19 cellular contexts compared by ENCODE assay signal in the genomic region with DNA sequence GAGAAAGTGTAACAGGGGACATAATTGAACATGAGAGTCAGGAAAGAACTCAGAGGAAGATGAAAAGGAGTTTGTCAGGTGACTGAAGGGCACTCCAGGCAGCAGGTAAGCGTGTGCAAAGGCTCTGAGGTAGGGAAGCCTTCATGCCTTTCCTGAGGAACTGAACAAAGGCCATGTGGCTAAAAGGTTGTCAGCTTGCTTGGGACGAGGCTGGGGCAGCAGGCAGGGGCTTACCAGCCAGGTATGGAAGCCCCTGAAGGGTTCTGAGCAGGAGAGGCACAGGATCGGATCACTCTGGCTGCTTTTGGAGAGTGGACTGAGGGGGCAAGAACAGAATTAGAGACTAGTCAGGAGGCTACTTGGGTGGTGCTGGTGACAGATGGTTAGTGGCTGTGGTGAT. TPM values are rescaled to one million over a fixed set of nuclear protein-coding genes. Genes with fewer than 3 reads are reported as not detected.
DNase-seq lines count a peak whose midpoint lies in the region; ATAC-seq and TF ChIP-seq lines count a peak whose summit lies in the region.
"Had no signal": no experiment of that assay in that cellular context is flagged by ENCODE, and none has a peak within 500 bp of the region (broad histone marks: within the 10 kb centered on the region; RNA-seq: fewer than 3 reads in every experiment).

No MANE protein-coding gene starts in this region.

- no peaks in the 10 kb centered on the region for H3K9me3 ChIP-seq in Loucy (ENCODE audit: insufficient read depth, low read depth, low read length)
- no peaks in the 10 kb centered on the region for H3K9me3 ChIP-seq in hepatocyte (ENCODE audit: low read depth)
- H3K9me3 ChIP-seq in gastrocnemius medialis: no peaks in the 10 kb centered on the region
- H3K9me3 ChIP-seq: BE2C, HAP-1 had no signal

- H3F3A ChIP-seq in Loucy (ENCODE audit: low read depth): no peaks in the 10 kb centered on the region; the same call in 1 of the 2 replicates

- H3K79me2 ChIP-seq in Loucy (ENCODE audit: insufficient read depth, low read length) (peaks cover 49% of the 10 kb centered on the region), hepatocyte (peaks cover 78% of the 10 kb centered on the region)

- ATAC-seq in gastrocnemius medialis: no peak
- ATAC-seq: GM12878 had no signal

- no peak overlapping the region for H2AFZ ChIP-seq in Loucy (ENCODE audit: low read length)
- H2AFZ ChIP-seq in hepatocyte: no peak overlapping the region

- peaks cover 39% of the 10 kb centered on the region for H3K4me1 ChIP-seq in Loucy (ENCODE audit: insufficient read depth, low read length, poor library complexity, severe bottlenecking)
- peaks cover 12% of the 10 kb centered on the region for H3K4me1 ChIP-seq in hepatocyte (ENCODE audit: insufficient read depth)
- H3K4me1 ChIP-seq in gastrocnemius medialis: peaks cover 80 to 85% of the 10 kb centered on the region in 2 donors

- WGBS in hepatocyte (ENCODE audit: low lambda C conversion rate, missing lambda C conversion rate): 91% methylated on average over 3 of the region's 3 CpGs

- H3K27ac ChIP-seq in hepatocyte (peak overlapping the region; percentile 55), gastrocnemius medialis (peak overlapping the region; percentile 75 to 98 (median 88))

- intact Hi-C loops in gastrocnemius medialis (cut with DNase I; ENCODE audit: low total_unique reads): no loop called here

- H4K20me1 ChIP-seq in Loucy (ENCODE audit: insufficient read depth, low read length, poor library complexity, severe bottlenecking) (peaks cover 18% of the 10 kb centered on the region), hepatocyte (ENCODE audit: insufficient read depth, poor library complexity, severe bottlenecking) (peaks cover 5% of the 10 kb centered on the region)

- DNase-seq in hepatocyte (ENCODE audit: low spot score) (no peak), gastrocnemius medialis (no peak), SKM-1 treated with dmso at 0.1 percent for 144 hours (lab: John Stamatoyannopoulos, UW; ENCODE audit: unreplicated experiment) (no peak), HUDEP-2 (lab: John Stamatoyannopoulos, UW; ENCODE audit: unreplicated experiment in 76 of 76) (no peak)
- DNase-seq in stimulated activated CD4-positive, alpha-beta T cell treated with anti-CD3 and anti-CD28 coated beads, Interleukin-15, amount 100 ng/mL, for 24 hours: no peak
- DNase-seq: ACHN; BE2C; C1 segment of cervical spinal cord; CD4-positive, CD25-positive, alpha-beta regulatory T cell; CD8-positive, alpha-beta memory T cell; COR-L47; DMS 273 treated with DMSO at 0.1 percent for 48 hours; DMS53; DND-41; EL had no signal

- H3K4me2 ChIP-seq in Loucy (ENCODE audit: low read depth, low read length, poor library complexity, severe bottlenecking) (peak overlapping the region; percentile 21), hepatocyte (no peak overlapping the region)

- no peaks in the 10 kb centered on the region for H3K27me3 ChIP-seq in Loucy (ENCODE audit: insufficient read depth, low read length, poor library complexity, severe bottlenecking)
- H3K27me3 ChIP-seq in hepatocyte: no peaks in the 10 kb centered on the region
- no peaks in the 10 kb centered on the region for H3K27me3 ChIP-seq in gastrocnemius medialis
- H3K27me3 ChIP-seq: BE2C had no signal

- TF ChIP-seq CTCF in Loucy (conservative IDR thresholded peaks at IDR 0.05; ENCODE audit: low read length) (no peak), hepatocyte (IDR thresholded peaks at IDR 0.05; ENCODE audit: poor library complexity) (no peak), gastrocnemius medialis (IDR thresholded peaks at IDR 0.05 in 4 of 5, conservative IDR thresholded peaks at IDR 0.05 in 1 of 5) (no peak)

- H3K9ac ChIP-seq in Loucy (ENCODE audit: low read depth, low read length, poor library complexity, severe bottlenecking): peak overlapping the region; percentile 24

- H3K9me2 ChIP-seq in Loucy (replicated peaks; ENCODE audit: low read depth, low read length): no peaks in the 10 kb centered on the region
- no peaks in the 10 kb centered on the region for H3K9me2 ChIP-seq in hepatocyte (replicated peaks; ENCODE audit: insufficient read depth)

- in situ Hi-C loops in gastrocnemius medialis (cut with MboI; ENCODE audit: low sequenced_read_pairs in 4 of 4): no loop called here

- no peak for TF ChIP-seq POLR2A in gastrocnemius medialis (IDR thresholded peaks at IDR 0.05)

- no peak overlapping the region for H3K4me3 ChIP-seq in Loucy (ENCODE audit: low read length, poor library complexity, severe bottlenecking)
- no peak overlapping the region for H3K4me3 ChIP-seq in hepatocyte
- no peak overlapping the region for H3K4me3 ChIP-seq in gastrocnemius medialis
- H3K4me3 ChIP-seq: GM12878, HAP-1 had no signal

- H3K36me3 ChIP-seq in Loucy (ENCODE audit: insufficient read depth, low read length) (no peaks in the 10 kb centered on the region), hepatocyte (replicated peaks; ENCODE audit: insufficient read depth, low read depth) (no peaks in the 10 kb centered on the region), gastrocnemius medialis (peaks cover 0 to 8% of the 10 kb centered on the region in 2 donors)

RNA-seq across cellular contexts. Expression of gene LPCAT3, which starts 5.2 kb away (rescaled TPM):
- total RNA-seq in hepatocyte (76.9 and 78.6 TPM in 2 replicates), gastrocnemius medialis (10 to 100 TPM; 19.4 to 42.8 (median 36.7) TPM)
- 118 and 119 TPM in 2 replicates for polyA plus RNA-seq in hepatocyte

RNA-seq across cellular contexts. Expression of gene EMG1, which starts 42.4 kb away (rescaled TPM):
- 24.3 and 26.8 TPM in 2 replicates for total RNA-seq in hepatocyte
- 50.3 and 51.8 TPM in 2 replicates for polyA plus RNA-seq in hepatocyte
- 10 to 100 TPM; 25.8 to 40.6 (median 32.1) TPM for total RNA-seq in gastrocnemius medialis

RNA-seq across cellular contexts. Expression of gene PHB2, which starts 42.6 kb away (rescaled TPM):
- total RNA-seq in hepatocyte: 186 and 197 TPM in 2 replicates
- polyA plus RNA-seq in hepatocyte: 142 and 143 TPM in 2 replicates
- total RNA-seq in gastrocnemius medialis: 100 to 1,000 TPM; 226 to 304 (median 238) TPM

RNA-seq across cellular contexts. Expression of gene C1S, which starts 47.4 kb away (rescaled TPM):
- total RNA-seq in hepatocyte: 114 and 120 TPM in 2 replicates
- 130 and 143 TPM in 2 replicates for polyA plus RNA-seq in hepatocyte
- total RNA-seq in gastrocnemius medialis: 10 to 100 TPM; 58.1 to 90.8 (median 85.9) TPM
- polyA plus RNA-seq: CD4-positive, CD25-positive, alpha-beta regulatory T cell; CD8-positive, alpha-beta memory T cell; IgD-negative memory B cell had no signal
